Comparison of ENCODE assay signal across 17 cellular contexts in genomic region chr18:73043231-73044000, GRCh38.
DNase-seq lines count a peak whose midpoint lies in the region; ATAC-seq and TF ChIP-seq lines count a peak whose summit lies in the region.
"Had no signal": no experiment of that assay in that cellular context is flagged by ENCODE, and none has a peak within 500 bp of the region (broad histone marks: within the 10 kb centered on the region; RNA-seq: fewer than 3 reads in every experiment).

No MANE protein-coding gene starts in this region.

- H3K36me3 Mint-ChIP-seq in activated CD4-positive, alpha-beta memory T cell treated with anti-CD3 and anti-CD28 coated beads, Interleukin-2, amount 10 ng/mL, durations not matched to agents 7 days and 5 days (ENCODE audit: low read depth) = no peaks in the 10 kb centered on the region

- in situ Hi-C loops in G401 (cut with HindIII; ENCODE audit: low sequenced_read_pairs) = no loop called here

- ATAC-seq in stimulated activated naive CD8-positive, alpha-beta T cell treated with anti-CD3 and anti-CD28 coated beads, Interleukin-15, Interleukin-2, amounts not matched to agents 100 U/mL and 50 U/mL, for 24 hours = no peak
- no peak for ATAC-seq in SK-N-SH treated with all-trans-retinoic acid at 6 μM for 48 hours
- ATAC-seq: Panc1 had no signal

- no peak for TF ChIP-seq CTCF in LNCaP clone FGC (IDR thresholded peaks at IDR 0.05; ENCODE audit: control insufficient read depth, extremely low read depth, insufficient read depth)

- CTCF ChIA-PET in activated CD4-positive, alpha-beta memory T cell treated with anti-CD3 and anti-CD28 coated beads, Interleukin-2, amount 10 ng/mL, durations not matched to agents 7 days and 5 days (lab: Charles Lee) = no interaction called here

- no peak overlapping the region for H3K27ac Mint-ChIP-seq in activated CD4-positive, alpha-beta memory T cell treated with anti-CD3 and anti-CD28 coated beads, Interleukin-2, amount 10 ng/mL, durations not matched to agents 7 days and 5 days
- H3K27ac Mint-ChIP-seq: activated CD4-positive, alpha-beta T cell treated with anti-CD3 and anti-CD28 coated beads, Interleukin-2, amount 10 ng/mL, durations not matched to agents 7 days and 5 days; memory B cell had no signal

- no peak overlapping the region for H3K4me3 Mint-ChIP-seq in activated CD4-positive, alpha-beta memory T cell treated with anti-CD3 and anti-CD28 coated beads, Interleukin-2, amount 10 ng/mL, durations not matched to agents 7 days and 5 days
- H3K4me3 Mint-ChIP-seq: activated CD4-positive, alpha-beta T cell treated with anti-CD3 and anti-CD28 coated beads, Interleukin-2, amount 10 ng/mL, durations not matched to agents 7 days and 5 days; memory B cell; nephron had no signal

- DNase-seq in LNCaP clone FGC (ENCODE audit: low read depth) (peak; percentile 97), NCI-H2081 (lab: John Stamatoyannopoulos, UW) (peak; percentile 66 to 86), NCI-H748 treated with DMSO at 0.1 percent for 48 hours (lab: John Stamatoyannopoulos, UW) (peak; percentile 95), G401 (ENCODE audit: low spot score) (no peak)
- no peak for DNase-seq in stimulated activated naive CD8-positive, alpha-beta T cell treated with anti-CD3 and anti-CD28 coated beads, Interleukin-15, Interleukin-2, amounts not matched to agents 100 U/mL and 50 U/mL, for 24 hours
- no peak for DNase-seq in activated CD4-positive, alpha-beta memory T cell treated with anti-CD3 and anti-CD28 coated beads, Interleukin-2, amount 10 ng/mL, durations not matched to agents 7 days and 5 days
- DNase-seq: activated CD4-positive, alpha-beta T cell treated with anti-CD3 and anti-CD28 coated beads, Interleukin-2, amount 10 ng/mL, durations not matched to agents 7 days and 5 days; activated naive CD4-positive, alpha-beta T cell treated with anti-CD3 and anti-CD28 coated beads, Interleukin-2, amount 50 U/mL, for 16 hours; Karpas-422; NCI-H2227 treated with DMSO at 0.1 percent for 48 hours had no signal

- no peaks in the 10 kb centered on the region for H3K4me1 Mint-ChIP-seq in activated CD4-positive, alpha-beta memory T cell treated with anti-CD3 and anti-CD28 coated beads, Interleukin-2, amount 10 ng/mL, durations not matched to agents 7 days and 5 days
- H3K4me1 Mint-ChIP-seq: activated CD4-positive, alpha-beta T cell treated with anti-CD3 and anti-CD28 coated beads, Interleukin-2, amount 10 ng/mL, durations not matched to agents 7 days and 5 days had no signal

- no peak overlapping the region for H3K4me3 ChIP-seq in LNCaP clone FGC (ENCODE audit: low read depth, low read length)
- H3K4me3 ChIP-seq: BLaER1, HAP-1, prostate gland had no signal

- no peaks in the 10 kb centered on the region for H3K27me3 Mint-ChIP-seq in activated CD4-positive, alpha-beta memory T cell treated with anti-CD3 and anti-CD28 coated beads, Interleukin-2, amount 10 ng/mL, durations not matched to agents 7 days and 5 days
- H3K27me3 Mint-ChIP-seq: activated CD4-positive, alpha-beta T cell treated with anti-CD3 and anti-CD28 coated beads, Interleukin-2, amount 10 ng/mL, durations not matched to agents 7 days and 5 days; memory B cell had no signal

- POLR2A ChIA-PET in activated CD4-positive, alpha-beta memory T cell treated with anti-CD3 and anti-CD28 coated beads, Interleukin-2, amount 10 ng/mL, durations not matched to agents 7 days and 5 days (lab: Charles Lee) = no interaction called here

- peaks cover 17% of the 10 kb centered on the region for H3K9me3 Mint-ChIP-seq in activated CD4-positive, alpha-beta memory T cell treated with anti-CD3 and anti-CD28 coated beads, Interleukin-2, amount 10 ng/mL, durations not matched to agents 7 days and 5 days
- H3K9me3 Mint-ChIP-seq: activated CD4-positive, alpha-beta T cell treated with anti-CD3 and anti-CD28 coated beads, Interleukin-2, amount 10 ng/mL, durations not matched to agents 7 days and 5 days; nephron had no signal

TF ChIP-seq in SK-N-SH treated with all-trans-retinoic acid at 6 μM for 48 hours, 23 proteins besides CTCF, POLR2A, EP300 and RAD21:
- TF ChIP-seq PATZ1 (CRISPR knock-in tag; IDR thresholded peaks at IDR 0.05; ENCODE audit: borderline replicate concordance) = no peak
- no peak for TF ChIP-seq TCF4 (CRISPR knock-in tag; IDR thresholded peaks at IDR 0.05; ENCODE audit: borderline replicate concordance)

Comparison
In these comparisons a context has a peak if more than half of its experiments do, and no peak if none do; other contexts are left out.
1. DNase-seq: peak in LNCaP clone FGC (single experiment), NCI-H2081 (2 of 2) and NCI-H748 treated with DMSO at 0.1 percent for 48 hours (single experiment); none in G401 (single experiment), stimulated activated naive CD8-positive, alpha-beta T cell treated with anti-CD3 and anti-CD28 coated beads, Interleukin-15, Interleukin-2, amounts not matched to agents 100 U/mL and 50 U/mL, for 24 hours (single experiment) and activated CD4-positive, alpha-beta memory T cell treated with anti-CD3 and anti-CD28 coated beads, Interleukin-2, amount 10 ng/mL, durations not matched to agents 7 days and 5 days (single experiment).